In the genomic region with DNA sequence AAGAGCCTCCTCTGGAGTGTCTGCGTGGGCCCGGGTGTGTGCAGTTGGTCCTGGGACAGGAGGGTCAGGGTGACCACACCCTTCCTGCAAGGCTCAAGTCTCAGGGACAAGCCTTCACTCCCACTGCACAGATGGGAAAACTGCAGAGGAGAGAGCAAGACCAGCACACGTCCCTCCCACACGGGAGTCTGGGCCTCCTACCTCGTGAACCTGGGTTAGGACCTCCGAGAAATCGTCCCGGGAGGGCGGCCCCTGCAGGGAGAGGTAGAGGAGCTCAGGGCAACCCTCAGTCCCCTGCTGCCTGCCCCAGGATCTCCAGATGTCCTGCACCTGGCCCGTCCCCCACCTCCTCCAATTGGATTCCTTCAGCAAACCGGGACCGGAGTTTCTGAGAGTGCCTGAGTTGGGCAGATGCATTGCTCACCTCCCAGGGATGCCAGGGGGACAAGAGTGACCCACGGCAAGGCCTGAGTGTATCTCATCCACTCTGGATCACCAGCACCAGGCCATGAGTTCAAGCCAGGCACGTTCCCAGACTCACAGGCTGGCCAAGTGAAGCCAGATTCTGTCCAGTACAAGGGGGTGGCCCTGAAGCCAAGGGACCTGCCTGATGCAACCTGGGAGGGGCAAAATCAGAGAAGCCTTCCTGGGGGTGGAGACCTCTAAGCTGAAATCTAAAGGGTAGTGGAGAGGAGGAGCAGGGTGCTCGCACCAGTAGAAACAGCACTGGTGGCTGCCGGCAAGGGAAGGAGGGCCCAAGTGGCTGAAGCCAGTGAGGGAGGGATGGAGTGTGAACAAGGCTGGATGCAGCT, we compare ENCODE assay signal across 1 cellular context.
TF ChIP-seq lines count a peak whose summit lies in the region.

No MANE protein-coding gene starts in this region.

TF ChIP-seq in K562, 482 proteins besides CTCF, POLR2A, EP300 and RAD21:
- TF ChIP-seq RCOR1 (IDR thresholded peaks at IDR 0.05; ENCODE audit: borderline replicate concordance in 1 of 2, low read depth in 2 of 2, low read length in 2 of 2) (0 out of 4 replicates have a peak, but pooled peaks of 1 of the 2 experiments have one; percentile 23), RBFOX2 (IDR thresholded peaks at IDR 0.05; ENCODE audit: low read depth, low read length) (peak; percentile 55; the same call in 1 of the 2 replicates), ZFP36 (IDR thresholded peaks at IDR 0.05; ENCODE audit: low read depth, low read length, partially characterized antibody) (peak; percentile 86), SLC30A9 (CRISPR knock-in tag; IDR thresholded peaks at IDR 0.05) (no peak), CEBPG (CRISPR knock-in tag; IDR thresholded peaks at IDR 0.05) (peak; percentile 91), CEBPG (tag; conservative IDR thresholded peaks at IDR 0.05 in 1 of 2, IDR thresholded peaks at IDR 0.05 in 1 of 2) (no peak), ZZZ3 (IDR thresholded peaks at IDR 0.05) (no peak), KDM5B (IDR thresholded peaks at IDR 0.05; ENCODE audit: insufficient replicate concordance, low read depth, low read length) (no peak)
- TF ChIP-seq, protein P1, sequence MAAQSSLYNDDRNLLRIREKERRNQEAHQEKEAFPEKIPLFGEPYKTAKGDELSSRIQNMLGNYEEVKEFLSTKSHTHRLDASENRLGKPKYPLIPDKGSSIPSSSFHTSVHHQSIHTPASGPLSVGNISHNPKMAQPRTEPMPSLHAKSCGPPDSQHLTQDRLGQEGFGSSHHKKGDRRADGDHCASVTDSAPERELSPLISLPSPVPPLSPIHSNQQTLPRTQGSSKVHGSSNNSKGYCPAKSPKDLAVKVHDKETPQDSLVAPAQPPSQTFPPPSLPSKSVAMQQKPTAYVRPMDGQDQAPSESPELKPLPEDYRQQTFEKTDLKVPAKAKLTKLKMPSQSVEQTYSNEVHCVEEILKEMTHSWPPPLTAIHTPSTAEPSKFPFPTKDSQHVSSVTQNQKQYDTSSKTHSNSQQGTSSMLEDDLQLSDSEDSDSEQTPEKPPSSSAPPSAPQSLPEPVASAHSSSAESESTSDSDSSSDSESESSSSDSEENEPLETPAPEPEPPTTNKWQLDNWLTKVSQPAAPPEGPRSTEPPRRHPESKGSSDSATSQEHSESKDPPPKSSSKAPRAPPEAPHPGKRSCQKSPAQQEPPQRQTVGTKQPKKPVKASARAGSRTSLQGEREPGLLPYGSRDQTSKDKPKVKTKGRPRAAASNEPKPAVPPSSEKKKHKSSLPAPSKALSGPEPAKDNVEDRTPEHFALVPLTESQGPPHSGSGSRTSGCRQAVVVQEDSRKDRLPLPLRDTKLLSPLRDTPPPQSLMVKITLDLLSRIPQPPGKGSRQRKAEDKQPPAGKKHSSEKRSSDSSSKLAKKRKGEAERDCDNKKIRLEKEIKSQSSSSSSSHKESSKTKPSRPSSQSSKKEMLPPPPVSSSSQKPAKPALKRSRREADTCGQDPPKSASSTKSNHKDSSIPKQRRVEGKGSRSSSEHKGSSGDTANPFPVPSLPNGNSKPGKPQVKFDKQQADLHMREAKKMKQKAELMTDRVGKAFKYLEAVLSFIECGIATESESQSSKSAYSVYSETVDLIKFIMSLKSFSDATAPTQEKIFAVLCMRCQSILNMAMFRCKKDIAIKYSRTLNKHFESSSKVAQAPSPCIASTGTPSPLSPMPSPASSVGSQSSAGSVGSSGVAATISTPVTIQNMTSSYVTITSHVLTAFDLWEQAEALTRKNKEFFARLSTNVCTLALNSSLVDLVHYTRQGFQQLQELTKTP (IDR thresholded peaks at IDR 0.05; ENCODE audit: low read depth in 1 of 2, partially characterized antibody in 2 of 2) = no peak
- TF ChIP-seq, protein P2, sequence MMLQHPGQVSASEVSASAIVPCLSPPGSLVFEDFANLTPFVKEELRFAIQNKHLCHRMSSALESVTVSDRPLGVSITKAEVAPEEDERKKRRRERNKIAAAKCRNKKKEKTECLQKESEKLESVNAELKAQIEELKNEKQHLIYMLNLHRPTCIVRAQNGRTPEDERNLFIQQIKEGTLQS (IDR thresholded peaks at IDR 0.05) = peak; percentile 43; the same call in 1 of the 2 replicates
- TF ChIP-seq, protein P2 (CRISPR knock-in tag; conservative IDR thresholded peaks at IDR 0.05) = no peak
- TF ChIP-seq, protein P3, sequence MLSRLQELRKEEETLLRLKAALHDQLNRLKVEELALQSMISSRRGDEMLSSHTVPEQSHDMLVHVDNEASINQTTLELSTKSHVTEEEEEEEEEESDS (CRISPR knock-in tag; IDR thresholded peaks at IDR 0.05) = no peak
